ENCODE assay signal across 8 cellular contexts in the genomic region with DNA sequence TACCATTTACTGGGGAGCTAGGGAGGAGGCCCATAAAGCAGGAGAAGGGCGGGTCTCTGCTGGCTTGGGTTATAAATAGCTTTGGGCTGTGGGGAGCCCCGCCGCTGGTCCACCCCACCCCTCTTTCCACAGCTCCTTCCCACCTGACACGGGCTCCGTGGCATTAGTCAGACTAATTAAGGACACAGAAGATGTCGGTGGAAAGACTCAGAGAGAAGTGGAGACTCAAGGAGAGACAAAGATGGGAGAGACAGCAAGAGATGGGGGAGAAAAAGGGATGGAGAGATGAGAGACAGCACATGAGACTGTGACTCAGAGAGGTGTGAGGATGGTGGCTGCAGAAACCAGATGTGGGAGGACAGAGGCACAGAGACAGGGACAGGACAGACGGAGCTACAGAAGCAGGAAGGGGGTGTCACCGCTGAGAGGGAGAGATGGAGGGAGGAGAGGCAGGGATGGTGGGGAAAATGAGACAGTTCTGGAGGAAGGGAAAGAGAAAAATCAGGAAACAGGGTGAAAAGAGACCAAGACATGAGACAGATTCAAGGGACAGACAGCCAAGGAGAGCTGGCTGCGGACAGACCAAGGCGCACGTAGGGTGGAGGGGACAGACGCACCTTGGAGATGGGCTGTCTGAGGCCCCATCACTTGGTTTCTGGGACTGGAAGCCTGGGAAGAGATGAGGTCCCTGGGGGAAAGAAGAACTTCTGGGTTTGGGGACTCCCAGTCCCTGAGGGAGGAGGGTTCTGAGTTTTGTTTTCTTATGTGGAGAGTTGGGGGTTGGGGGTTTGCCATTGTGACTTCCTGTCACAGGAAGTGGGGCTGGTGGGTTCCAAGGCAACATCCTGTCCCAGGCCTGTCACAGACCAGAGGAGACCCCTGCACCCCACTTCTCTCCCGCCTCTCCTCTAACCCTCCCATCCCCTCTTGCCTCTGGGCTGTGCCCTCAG.
DNase-seq lines count a peak whose midpoint lies in the region; ATAC-seq and TF ChIP-seq lines count a peak whose summit lies in the region.

No MANE protein-coding gene starts in this region.

- peak overlapping the region; percentile 4 for H3K4me3 Mint-ChIP-seq in dendritic cell treated with granulocyte-macrophage colony-stimulating factor and Interleukin-4, amounts not matched to agents 40 ng/mL and 50 ng/mL, for 4 days

- peak; percentile 35 for TF ChIP-seq POLR2A in GM18505 (IDR thresholded peaks at IDR 0.05; ENCODE audit: borderline replicate concordance, extremely low read depth, insufficient read depth, insufficient read length)

- peak overlapping the region; percentile 24 for H3K27ac Mint-ChIP-seq in dendritic cell treated with granulocyte-macrophage colony-stimulating factor and Interleukin-4, amounts not matched to agents 40 ng/mL and 50 ng/mL, for 4 days

- DNase-seq in T-helper 22 cell (ENCODE audit: low read depth): peak; percentile 63
- peak; percentile 29 to 57 (median 45) for DNase-seq in stimulated activated CD4-positive, alpha-beta T cell treated with anti-CD3 and anti-CD28 coated beads, TNF-alpha, amount 100 ng/mL, for 1 hour (ENCODE audit: low read depth in 3 of 3, low spot score in 1 of 3)
- DNase-seq in NOMO-1 treated with DMSO at 0.1 percent for 48 hours (lab: John Stamatoyannopoulos, UW; ENCODE audit: unreplicated experiment): no peak
- no peak for DNase-seq in OCI-M2 (lab: John Stamatoyannopoulos, UW; ENCODE audit: unreplicated experiment)

- no peaks in the 10 kb centered on the region for H3K9me3 Mint-ChIP-seq in dendritic cell treated with granulocyte-macrophage colony-stimulating factor and Interleukin-4, amounts not matched to agents 40 ng/mL and 50 ng/mL, for 4 days

- H3K27me3 Mint-ChIP-seq in dendritic cell treated with granulocyte-macrophage colony-stimulating factor and Interleukin-4, amounts not matched to agents 40 ng/mL and 50 ng/mL, for 4 days: no peaks in the 10 kb centered on the region

- H3K36me3 Mint-ChIP-seq in dendritic cell treated with granulocyte-macrophage colony-stimulating factor and Interleukin-4, amounts not matched to agents 40 ng/mL and 50 ng/mL, for 4 days (ENCODE audit: low read depth): peaks cover 76% of the 10 kb centered on the region

- intact Hi-C loops in dendritic cell treated with granulocyte-macrophage colony-stimulating factor and Interleukin-4, amounts not matched to agents 40 ng/mL and 50 ng/mL, for 4 days (cut with micrococcal nuclease): no loop called here

- H3K4me1 Mint-ChIP-seq in dendritic cell treated with granulocyte-macrophage colony-stimulating factor and Interleukin-4, amounts not matched to agents 40 ng/mL and 50 ng/mL, for 4 days (ENCODE audit: low read depth): peaks cover 49% of the 10 kb centered on the region

- no peak for ATAC-seq in GM18505 (IDR thresholded peaks at IDR 0.05; ENCODE audit: unreplicated experiment)
- no peak for ATAC-seq in HG03097 (IDR thresholded peaks at IDR 0.05; ENCODE audit: low FRiP score, unreplicated experiment)
- ATAC-seq in HG03442 (IDR thresholded peaks at IDR 0.05; ENCODE audit: unreplicated experiment): no peak

Comparison
In these comparisons a context has a peak if more than half of its experiments do, and no peak if none do; other contexts are left out.
1. DNase-seq: peak in T-helper 22 cell (single experiment) and stimulated activated CD4-positive, alpha-beta T cell treated with anti-CD3 and anti-CD28 coated beads, TNF-alpha, amount 100 ng/mL, for 1 hour (3 of 3); none in NOMO-1 treated with DMSO at 0.1 percent for 48 hours (single experiment) and OCI-M2 (single experiment).